ENCODE assay signal across 26 cellular contexts in the genomic region with DNA sequence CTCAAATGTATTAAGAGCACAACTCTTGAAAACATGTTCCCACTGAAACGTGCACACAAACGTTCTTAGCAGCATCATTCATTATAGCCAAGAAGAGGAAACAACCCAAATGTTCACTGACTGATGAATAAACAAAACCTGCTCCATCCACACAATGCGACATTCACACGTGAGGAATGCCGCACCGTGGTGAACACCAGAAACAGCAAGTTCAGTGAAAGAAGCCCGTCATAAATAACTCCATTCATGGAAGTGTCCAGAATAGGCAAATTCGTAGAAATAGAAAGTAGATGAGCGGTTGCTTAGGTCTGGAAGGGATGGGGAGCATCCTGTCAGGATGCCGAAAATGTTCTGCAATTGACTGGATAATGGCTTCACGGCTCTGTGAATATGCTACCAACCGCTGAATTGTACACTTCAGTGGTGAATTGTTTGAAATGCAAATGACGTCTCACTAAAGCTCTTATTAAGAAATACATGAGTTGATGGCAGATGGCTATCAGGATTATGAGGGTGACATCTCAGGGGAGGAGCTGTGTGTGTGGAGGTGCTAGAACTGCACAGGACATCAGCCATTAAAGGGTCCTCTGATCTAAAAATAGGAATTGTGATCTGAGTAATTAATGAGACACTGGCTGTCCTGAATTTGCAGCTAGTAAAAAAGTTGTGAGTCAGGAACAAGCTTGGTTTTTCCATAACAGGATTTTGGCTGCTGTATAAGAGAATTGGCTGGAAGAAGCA.
"Had no signal": no experiment of that assay in that cellular context is flagged by ENCODE, and none has a peak within 500 bp of the region (broad histone marks: within the 10 kb centered on the region; RNA-seq: fewer than 3 reads in every experiment).

No MANE protein-coding gene starts in this region.

- H3K27me3 Mint-ChIP-seq: activated naive CD8-positive, alpha-beta T cell treated with anti-CD3 and anti-CD28 coated beads, Interleukin-2, amount 10 ng/mL, durations not matched to agents 7 days and 5 days; effector memory CD8-positive, alpha-beta T cell; naive thymus-derived CD8-positive, alpha-beta T cell had no signal

- H3K27me3 ChIP-seq: breast epithelium, colonic mucosa, neural progenitor cell, right atrium auricular region, upper lobe of left lung had no signal

- H3K4me2 ChIP-seq: neural progenitor cell had no signal

- DNase-seq: activated CD4-positive, alpha-beta T cell treated with anti-CD3 and anti-CD28 coated beads for 4 hours; activated CD4-positive, alpha-beta T cell treated with anti-CD3 and anti-CD28 coated beads, Interleukin-2, amount 50 U/mL, for 48 hours; activated CD4-positive, CD25-positive, alpha-beta regulatory T cell; activated CD8-positive, alpha-beta memory T cell treated with anti-CD3 and anti-CD28 coated beads, Interleukin-2, amount 50 U/mL, for 48 hours; activated naive CD4-positive, alpha-beta T cell treated with anti-CD3 and anti-CD28 coated beads for 36 hours; activated naive CD8-positive, alpha-beta T cell treated with anti-CD3 and anti-CD28 coated beads, Interleukin-2, amount 10 ng/mL, durations not matched to agents 7 days and 5 days; activated T-cell treated with anti-CD3 and anti-CD28 coated beads, Interleukin-2, amount 50 U/mL, for 48 hours; amniotic stem cell; colonic mucosa; dorsolateral prefrontal cortex; effector memory CD8-positive, alpha-beta T cell; foreskin melanocyte; naive thymus-derived CD8-positive, alpha-beta T cell; psoas muscle; stimulated activated CD4-positive, alpha-beta T cell treated with anti-CD3 and anti-CD28 coated beads, Interleukin-4, amount 100 ng/mL, for 24 hours; stimulated activated naive CD4-positive, alpha-beta T cell treated with Interleukin-2 at 50 U/mL for 16 hours; T1000; upper lobe of left lung had no signal

- H3K27ac ChIP-seq: breast epithelium, colonic mucosa, dorsolateral prefrontal cortex, neural progenitor cell, psoas muscle, right atrium auricular region, upper lobe of left lung had no signal

- FAIRE-seq: endothelial cell of umbilical vein had no signal

- H2AFZ ChIP-seq: neural progenitor cell had no signal

- H3K4me1 Mint-ChIP-seq: activated naive CD8-positive, alpha-beta T cell treated with anti-CD3 and anti-CD28 coated beads, Interleukin-2, amount 10 ng/mL, durations not matched to agents 7 days and 5 days; mesothelial cell of epicardium; naive thymus-derived CD8-positive, alpha-beta T cell; neural progenitor cell had no signal

- H3K4me3 Mint-ChIP-seq: activated naive CD4-positive, alpha-beta T cell treated with anti-CD3 and anti-CD28 coated beads for 36 hours; activated naive CD8-positive, alpha-beta T cell treated with anti-CD3 and anti-CD28 coated beads, Interleukin-2, amount 10 ng/mL, durations not matched to agents 7 days and 5 days; effector memory CD8-positive, alpha-beta T cell; mesothelial cell of epicardium; naive thymus-derived CD8-positive, alpha-beta T cell; neural progenitor cell had no signal

- H3K4me1 ChIP-seq: breast epithelium, colonic mucosa, neural progenitor cell, psoas muscle, right atrium auricular region, upper lobe of left lung had no signal

- H3K4me3 ChIP-seq: breast epithelium, colonic mucosa, dorsolateral prefrontal cortex, lung, neural progenitor cell, psoas muscle, right atrium auricular region, upper lobe of left lung had no signal

- H3K9ac ChIP-seq: neural progenitor cell had no signal

- H3K27ac Mint-ChIP-seq: activated naive CD4-positive, alpha-beta T cell treated with anti-CD3 and anti-CD28 coated beads for 36 hours; activated naive CD8-positive, alpha-beta T cell treated with anti-CD3 and anti-CD28 coated beads, Interleukin-2, amount 10 ng/mL, durations not matched to agents 7 days and 5 days; effector memory CD8-positive, alpha-beta T cell; mesothelial cell of epicardium; naive thymus-derived CD8-positive, alpha-beta T cell; neural progenitor cell had no signal

- H3K36me3 Mint-ChIP-seq: activated naive CD8-positive, alpha-beta T cell treated with anti-CD3 and anti-CD28 coated beads, Interleukin-2, amount 10 ng/mL, durations not matched to agents 7 days and 5 days; mesothelial cell of epicardium had no signal

- H3K9me3 ChIP-seq: colonic mucosa, psoas muscle, right atrium auricular region had no signal

- H3K36me3 ChIP-seq: breast epithelium, colonic mucosa, neural progenitor cell, right atrium auricular region, upper lobe of left lung had no signal

- ATAC-seq: effector memory CD8-positive, alpha-beta T cell; esophagus mucosa; left lobe of liver; naive thymus-derived CD8-positive, alpha-beta T cell; psoas muscle had no signal
